ENCODE assay signal across 12 cellular contexts in genomic region chr19:49409441-49410029, GRCh38. TPM values are rescaled to one million over a fixed set of nuclear protein-coding genes. Genes with fewer than 3 reads are reported as not detected.
DNase-seq lines count a peak whose midpoint lies in the region; ATAC-seq and TF ChIP-seq lines count a peak whose summit lies in the region.
"Had no signal": no experiment of that assay in that cellular context is flagged by ENCODE, and none has a peak within 500 bp of the region (broad histone marks: within the 10 kb centered on the region; RNA-seq: fewer than 3 reads in every experiment).

No MANE protein-coding gene starts in this region.

- ATAC-seq in T-helper 17 cell (peak; percentile 75), lower lobe of right lung (peak; percentile 35 to 52), HG03432 (IDR thresholded peaks at IDR 0.05; ENCODE audit: unreplicated experiment) (no peak)

- intact Hi-C loops in lower lobe of right lung (cut with DNase I) (no loop called here), colonic mucosa (cut with DNase I) (no loop called here)

- H3K4me3 Mint-ChIP-seq in T-helper 17 cell: peak overlapping the region; percentile 71

- peaks cover 75% of the 10 kb centered on the region for H3K27me3 ChIP-seq in KMS-11 (ENCODE audit: insufficient read depth, low read depth)
- no peaks in the 10 kb centered on the region for H3K27me3 ChIP-seq in lower lobe of right lung (ENCODE audit: low read depth)
- no peaks in the 10 kb centered on the region for H3K27me3 ChIP-seq in colonic mucosa
- H3K27me3 ChIP-seq: adrenal gland had no signal

- H3K4me2 ChIP-seq in KMS-11: no peak overlapping the region

- no peaks in the 10 kb centered on the region for H3K36me3 ChIP-seq in KMS-11 (ENCODE audit: insufficient read depth)
- no peaks in the 10 kb centered on the region for H3K36me3 ChIP-seq in lower lobe of right lung
- no peaks in the 10 kb centered on the region for H3K36me3 ChIP-seq in colonic mucosa
- H3K36me3 ChIP-seq: adrenal gland had no signal

- DNase-seq in GF-D8 (lab: John Stamatoyannopoulos, UW): peak; percentile 69
- no peak for DNase-seq in T-helper 17 cell
- DNase-seq in lower lobe of right lung: no peak
- no peak for DNase-seq in activated CD8-positive, alpha-beta memory T cell treated with anti-CD3 and anti-CD28 coated beads for 24 hours
- DNase-seq in colonic mucosa: no peak
- DNase-seq: adrenal gland, NCI-H187 treated with DMSO at 0.1 percent for 48 hours had no signal

- no peaks in the 10 kb centered on the region for H3K79me2 ChIP-seq in KMS-11 (ENCODE audit: insufficient read depth, low read depth)

- H3K4me1 ChIP-seq in KMS-11 (ENCODE audit: low read depth, poor library complexity, severe bottlenecking) (peaks cover 11% of the 10 kb centered on the region), lower lobe of right lung (peaks cover 3% of the 10 kb centered on the region), colonic mucosa (no peaks in the 10 kb centered on the region)
- H3K4me1 ChIP-seq: adrenal gland had no signal

- H2AFZ ChIP-seq in KMS-11 (ENCODE audit: low read depth): peak overlapping the region; percentile 20; the same call in 1 of the 2 replicates

- H3K36me3 Mint-ChIP-seq in T-helper 17 cell (ENCODE audit: low read depth): peaks cover 2% of the 10 kb centered on the region

- H3K9ac ChIP-seq in KMS-11: no peak overlapping the region
- H3K9ac ChIP-seq in colonic mucosa (ENCODE audit: low read depth in 2 of 2, low read length in 2 of 2): no peak overlapping the region

- H3K4me3 ChIP-seq in KMS-11 (IDR thresholded peaks at IDR 0.05; ENCODE audit: insufficient read depth, low read depth, low read length): no peak overlapping the region
- H3K4me3 ChIP-seq in lower lobe of right lung: no peak overlapping the region
- no peak overlapping the region for H3K4me3 ChIP-seq in colonic mucosa
- H3K4me3 ChIP-seq: adrenal gland had no signal

- peak overlapping the region; percentile 95 for H3K27ac Mint-ChIP-seq in T-helper 17 cell

- no peaks in the 10 kb centered on the region for H3K27me3 Mint-ChIP-seq in T-helper 17 cell

- TF ChIP-seq CTCF in KMS-11 (conservative IDR thresholded peaks at IDR 0.05; ENCODE audit: low read depth, low read length) (no peak), lower lobe of right lung (IDR thresholded peaks at IDR 0.05) (no peak), colonic mucosa (IDR thresholded peaks at IDR 0.05) (no peak)

- H3K27ac ChIP-seq in KMS-11: no peak overlapping the region
- H3K27ac ChIP-seq in lower lobe of right lung: no peak overlapping the region
- H3K27ac ChIP-seq in colonic mucosa: no peak overlapping the region
- H3K27ac ChIP-seq: adrenal gland had no signal

- peaks cover 52% of the 10 kb centered on the region for H3K4me1 Mint-ChIP-seq in T-helper 17 cell

- H3K9me3 ChIP-seq in T-helper 17 cell (ENCODE audit: control insufficient read depth, low read length, poor library complexity, severe bottlenecking) (no peaks in the 10 kb centered on the region), lower lobe of right lung (no peaks in the 10 kb centered on the region), colonic mucosa (no peaks in the 10 kb centered on the region)
- H3K9me3 ChIP-seq: adrenal gland had no signal

- no peaks in the 10 kb centered on the region for H4K20me1 ChIP-seq in KMS-11 (ENCODE audit: insufficient read depth)

RNA-seq across cellular contexts. Expression of gene PTH2, which starts 13.7 kb away (rescaled TPM):
- total RNA-seq in T-helper 17 cell (not detected), lower lobe of right lung (not detected), colonic mucosa (not detected)
- total RNA-seq: adrenal gland; kidney epithelial cell; pulmonary artery endothelial cell; T-helper 1 cell treated with Interleukin-12 subunit alpha and Interleukin-12 subunit beta and Interleukin-4 antibody, amounts not matched to agents 30 ng/mL and 1 ng/mL, for 36 hours had no signal

RNA-seq across cellular contexts. Expression of gene GFY, which starts 15.7 kb away (rescaled TPM):
- total RNA-seq in T-helper 17 cell: not detected
- total RNA-seq in lower lobe of right lung: not detected
- not detected for total RNA-seq in colonic mucosa
- total RNA-seq: adrenal gland; kidney epithelial cell; pulmonary artery endothelial cell; T-helper 1 cell treated with Interleukin-12 subunit alpha and Interleukin-12 subunit beta and Interleukin-4 antibody, amounts not matched to agents 30 ng/mL and 1 ng/mL, for 36 hours had no signal

RNA-seq across cellular contexts. Expression of gene KASH5, which starts 21.5 kb away (rescaled TPM):
- total RNA-seq in T-helper 17 cell (under 1 TPM in 1 of 2 donors, not detected in 1; 0.86 TPM), lower lobe of right lung (3.1 TPM), colonic mucosa (not detected)
- total RNA-seq: kidney epithelial cell; pulmonary artery endothelial cell; T-helper 1 cell treated with Interleukin-12 subunit alpha and Interleukin-12 subunit beta and Interleukin-4 antibody, amounts not matched to agents 30 ng/mL and 1 ng/mL, for 36 hours had no signal

RNA-seq across cellular contexts. Expression of gene SLC17A7, which starts 31.8 kb away (rescaled TPM):
- total RNA-seq in T-helper 17 cell: not detected
- 0.56 TPM for total RNA-seq in lower lobe of right lung
- total RNA-seq in colonic mucosa: under 1 TPM; 0.21 to 0.25 TPM
- total RNA-seq: kidney epithelial cell, pulmonary artery endothelial cell had no signal

RNA-seq across cellular contexts. Expression of gene PIH1D1, which starts 42.1 kb away (rescaled TPM):
- total RNA-seq in T-helper 17 cell: 100 to 1,000 TPM; 147 to 150 TPM
- 63.2 TPM for total RNA-seq in lower lobe of right lung
- total RNA-seq in colonic mucosa: 100 to 1,000 TPM in 1 of 2 donors, 10 to 100 TPM in 1; 80.8 to 103 TPM
